In genomic region chr4:86453044-86453501, GRCh38 we compare ENCODE assay signal across 1 cellular context.
TF ChIP-seq lines count a peak whose summit lies in the region.

No MANE protein-coding gene starts in this region.

TF ChIP-seq in HepG2, 621 proteins besides CTCF, POLR2A, EP300 and RAD21:
- TF ChIP-seq HNF1A (IDR thresholded peaks at IDR 0.05; ENCODE audit: low read depth), result no peak
- TF ChIP-seq HNF1A (CRISPR knock-in tag; IDR thresholded peaks at IDR 0.05; ENCODE audit: borderline replicate concordance), result no peak
- TF ChIP-seq, protein P1, sequence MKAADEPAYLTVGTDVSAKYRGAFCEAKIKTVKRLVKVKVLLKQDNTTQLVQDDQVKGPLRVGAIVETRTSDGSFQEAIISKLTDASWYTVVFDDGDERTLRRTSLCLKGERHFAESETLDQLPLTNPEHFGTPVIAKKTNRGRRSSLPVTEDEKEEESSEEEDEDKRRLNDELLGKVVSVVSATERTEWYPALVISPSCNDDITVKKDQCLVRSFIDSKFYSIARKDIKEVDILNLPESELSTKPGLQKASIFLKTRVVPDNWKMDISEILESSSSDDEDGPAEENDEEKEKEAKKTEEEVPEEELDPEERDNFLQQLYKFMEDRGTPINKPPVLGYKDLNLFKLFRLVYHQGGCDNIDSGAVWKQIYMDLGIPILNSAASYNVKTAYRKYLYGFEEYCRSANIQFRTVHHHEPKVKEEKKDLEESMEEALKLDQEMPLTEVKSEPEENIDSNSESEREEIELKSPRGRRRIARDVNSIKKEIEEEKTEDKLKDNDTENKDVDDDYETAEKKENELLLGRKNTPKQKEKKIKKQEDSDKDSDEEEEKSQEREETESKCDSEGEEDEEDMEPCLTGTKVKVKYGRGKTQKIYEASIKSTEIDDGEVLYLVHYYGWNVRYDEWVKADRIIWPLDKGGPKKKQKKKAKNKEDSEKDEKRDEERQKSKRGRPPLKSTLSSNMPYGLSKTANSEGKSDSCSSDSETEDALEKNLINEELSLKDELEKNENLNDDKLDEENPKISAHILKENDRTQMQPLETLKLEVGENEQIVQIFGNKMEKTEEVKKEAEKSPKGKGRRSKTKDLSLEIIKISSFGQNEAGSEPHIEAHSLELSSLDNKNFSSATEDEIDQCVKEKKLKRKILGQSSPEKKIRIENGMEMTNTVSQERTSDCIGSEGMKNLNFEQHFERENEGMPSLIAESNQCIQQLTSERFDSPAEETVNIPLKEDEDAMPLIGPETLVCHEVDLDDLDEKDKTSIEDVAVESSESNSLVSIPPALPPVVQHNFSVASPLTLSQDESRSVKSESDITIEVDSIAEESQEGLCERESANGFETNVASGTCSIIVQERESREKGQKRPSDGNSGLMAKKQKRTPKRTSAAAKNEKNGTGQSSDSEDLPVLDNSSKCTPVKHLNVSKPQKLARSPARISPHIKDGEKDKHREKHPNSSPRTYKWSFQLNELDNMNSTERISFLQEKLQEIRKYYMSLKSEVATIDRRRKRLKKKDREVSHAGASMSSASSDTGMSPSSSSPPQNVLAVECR (CRISPR knock-in tag; IDR thresholded peaks at IDR 0.05; ENCODE audit: borderline replicate concordance), result no peak
- no peak for TF ChIP-seq RAD51 (IDR thresholded peaks at IDR 0.05; ENCODE audit: borderline replicate concordance)
- TF ChIP-seq, protein P2, sequence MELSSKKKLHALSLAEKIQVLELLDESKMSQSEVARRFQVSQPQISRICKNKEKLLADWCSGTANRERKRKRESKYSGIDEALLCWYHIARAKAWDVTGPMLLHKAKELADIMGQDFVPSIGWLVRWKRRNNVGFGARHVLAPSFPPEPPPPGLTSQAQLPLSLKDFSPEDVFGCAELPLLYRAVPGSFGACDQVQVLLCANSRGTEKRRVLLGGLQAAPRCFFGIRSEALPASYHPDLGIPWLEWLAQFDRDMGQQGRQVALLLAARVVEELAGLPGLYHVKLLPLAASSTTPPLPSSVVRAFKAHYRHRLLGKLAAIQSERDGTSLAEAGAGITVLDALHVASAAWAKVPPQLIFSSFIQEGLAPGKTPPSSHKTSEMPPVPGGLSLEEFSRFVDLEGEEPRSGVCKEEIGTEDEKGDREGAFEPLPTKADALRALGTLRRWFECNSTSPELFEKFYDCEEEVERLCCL (CRISPR knock-in tag; IDR thresholded peaks at IDR 0.05; ENCODE audit: borderline replicate concordance), result no peak
